20 cellular contexts compared by ENCODE assay signal in genomic region chr7:36448781-36449379, GRCh38. TPM values are rescaled to one million over a fixed set of nuclear protein-coding genes. Genes with fewer than 3 reads are reported as not detected.
A peak's percentile ranks its signal among the peaks of the same experiment; 100 is the strongest.
DNase-seq lines count a peak whose midpoint lies in the region; ATAC-seq and TF ChIP-seq lines count a peak whose summit lies in the region.
"Had no signal": no experiment of that assay in that cellular context is flagged by ENCODE, and none has a peak within 500 bp of the region (broad histone marks: within the 10 kb centered on the region; RNA-seq: fewer than 3 reads in every experiment).

No MANE protein-coding gene starts in this region.

- H3K9me3 Mint-ChIP-seq in activated T-cell treated with anti-CD3 and anti-CD28 coated beads, Interleukin-2, amount 50 U/mL, for 24 hours: no peaks in the 10 kb centered on the region
- H3K9me3 Mint-ChIP-seq: activated naive CD4-positive, alpha-beta T cell treated with anti-CD3 and anti-CD28 coated beads, Interleukin-2, amount 50 U/mL, for 24 hours; natural killer cell had no signal

- no peak overlapping the region for H2AFZ ChIP-seq in ACC112 (ENCODE audit: low read length, unreplicated experiment)

- peaks cover 2% of the 10 kb centered on the region for H3K4me1 Mint-ChIP-seq in activated T-cell treated with anti-CD3 and anti-CD28 coated beads, Interleukin-2, amount 50 U/mL, for 24 hours (ENCODE audit: low read depth)
- H3K4me1 Mint-ChIP-seq: activated CD8-positive, alpha-beta memory T cell treated with anti-CD3 and anti-CD28 coated beads, Interleukin-2, amount 10 ng/mL, durations not matched to agents 7 days and 5 days; activated naive CD4-positive, alpha-beta T cell treated with anti-CD3 and anti-CD28 coated beads, Interleukin-2, amount 50 U/mL, for 24 hours; natural killer cell had no signal

- H3K27ac Mint-ChIP-seq in activated T-cell treated with anti-CD3 and anti-CD28 coated beads, Interleukin-2, amount 50 U/mL, for 24 hours: no peak overlapping the region
- H3K27ac Mint-ChIP-seq: activated CD8-positive, alpha-beta memory T cell treated with anti-CD3 and anti-CD28 coated beads, Interleukin-2, amount 10 ng/mL, durations not matched to agents 7 days and 5 days; activated naive CD4-positive, alpha-beta T cell treated with anti-CD3 and anti-CD28 coated beads, Interleukin-2, amount 50 U/mL, for 24 hours; natural killer cell; T-helper 1 cell treated with Interleukin-12 subunit alpha and Interleukin-12 subunit beta and Interleukin-4 antibody, amounts not matched to agents 30 μg/mL and 1 μg/mL, for 36 hours had no signal

- peak; percentile 67 for DNase-seq in LHCN-M2 (ENCODE audit: low read depth)
- DNase-seq in astrocyte of the spinal cord (ENCODE audit: low read depth, low spot score): peak; percentile 39
- DNase-seq in hepatic stellate cell (ENCODE audit: low spot score): peak; percentile 27
- DNase-seq in heart left ventricle: no peak
- DNase-seq in stimulated activated CD4-positive, alpha-beta T cell treated with anti-CD3 and anti-CD28 coated beads, Interleukin-4, amount 100 ng/mL, for 4 hours: no peak
- no peak for DNase-seq in activated T-cell treated with anti-CD3 and anti-CD28 coated beads, Interleukin-2, amount 50 U/mL, for 24 hours
- DNase-seq: activated CD4-positive, CD25-positive, alpha-beta regulatory T cell; activated CD8-positive, alpha-beta memory T cell treated with anti-CD3 and anti-CD28 coated beads, Interleukin-2, amount 10 ng/mL, durations not matched to agents 7 days and 5 days; COR-L47; left ventricle myocardium superior; natural killer cell; NCI-H1048; NK-92 treated with Interleukin-12 subunit alpha and Interleukin-12 subunit beta, amount 100 ng/mL, for 24 hours; retina; stimulated activated CD4-positive, alpha-beta T cell treated with anti-CD3 and anti-CD28 coated beads, Interleukin-1b, Interleukin-23, amount 100 ng/mL, for 48 hours; thyroid gland had no signal

- no peak overlapping the region for H3K4me3 Mint-ChIP-seq in activated T-cell treated with anti-CD3 and anti-CD28 coated beads, Interleukin-2, amount 50 U/mL, for 24 hours
- H3K4me3 Mint-ChIP-seq: activated CD8-positive, alpha-beta memory T cell treated with anti-CD3 and anti-CD28 coated beads, Interleukin-2, amount 10 ng/mL, durations not matched to agents 7 days and 5 days; activated naive CD4-positive, alpha-beta T cell treated with anti-CD3 and anti-CD28 coated beads, Interleukin-2, amount 50 U/mL, for 24 hours; natural killer cell; T-helper 1 cell treated with Interleukin-12 subunit alpha and Interleukin-12 subunit beta and Interleukin-4 antibody, amounts not matched to agents 30 μg/mL and 1 μg/mL, for 36 hours had no signal

- in situ Hi-C loops in astrocyte of the spinal cord (cut with HindIII; ENCODE audit: low sequenced_read_pairs): no loop called here

- peaks cover 0 to 3% (median 0%) of the 10 kb centered on the region in 12 donors for H3K9me3 ChIP-seq in heart left ventricle
- H3K9me3 ChIP-seq: thyroid gland had no signal

- peaks cover 48% of the 10 kb centered on the region for H3K36me3 Mint-ChIP-seq in activated T-cell treated with anti-CD3 and anti-CD28 coated beads, Interleukin-2, amount 50 U/mL, for 24 hours (ENCODE audit: low read depth)
- H3K36me3 Mint-ChIP-seq: activated naive CD4-positive, alpha-beta T cell treated with anti-CD3 and anti-CD28 coated beads, Interleukin-2, amount 50 U/mL, for 24 hours; natural killer cell had no signal

- no peaks in the 10 kb centered on the region for H3K27me3 ChIP-seq in ACC112 (ENCODE audit: insufficient read depth, low read length)
- no peaks in the 10 kb centered on the region for H3K27me3 ChIP-seq in heart left ventricle
- H3K27me3 ChIP-seq: thyroid gland had no signal

- no peaks in the 10 kb centered on the region for H3K79me2 ChIP-seq in ACC112 (ENCODE audit: control insufficient read depth, insufficient read depth, low read length, unreplicated experiment)

- WGBS in heart left ventricle, 4 donors: 73 to 82% (median 74%) methylated on average over 4 of the region's 4 CpGs

- peaks cover 39% of the 10 kb centered on the region for H3K36me3 ChIP-seq in ACC112 (ENCODE audit: insufficient read depth, low read length)
- peaks cover 0 to 20% (median 0%) of the 10 kb centered on the region in 9 donors for H3K36me3 ChIP-seq in heart left ventricle
- H3K36me3 ChIP-seq: thyroid gland had no signal

- intact Hi-C loops in heart left ventricle (cut with DNase I): no loop called here

- H3K4me1 ChIP-seq in ACC112 (ENCODE audit: control insufficient read depth, insufficient read depth, low read length, unreplicated experiment) (peaks cover 20% of the 10 kb centered on the region), heart left ventricle (no peaks in the 10 kb centered on the region)
- H3K4me1 ChIP-seq: thyroid gland had no signal

- H3K27ac ChIP-seq in ACC112 (ENCODE audit: low read depth, low read length) (peak overlapping the region; percentile 50), heart left ventricle (no peak overlapping the region)
- H3K27ac ChIP-seq: thyroid gland had no signal

- H3K4me3 ChIP-seq in ACC112 (ENCODE audit: low read depth, low read length) (no peak overlapping the region), astrocyte of the spinal cord (ENCODE audit: low read depth, low read length) (no peak overlapping the region), heart left ventricle (no peak overlapping the region)
- H3K4me3 ChIP-seq: thyroid gland had no signal

- ATAC-seq in heart left ventricle (no peak), GM21529 (IDR thresholded peaks at IDR 0.05; ENCODE audit: unreplicated experiment) (no peak)
- ATAC-seq: activated CD8-positive, alpha-beta memory T cell treated with anti-CD3 and anti-CD28 coated beads, Interleukin-2, amount 10 ng/mL, durations not matched to agents 7 days and 5 days; left ventricle myocardium superior; natural killer cell had no signal

- no peak for TF ChIP-seq POLR2A in heart left ventricle (IDR thresholded peaks at IDR 0.05)

- no peaks in the 10 kb centered on the region for H3K27me3 Mint-ChIP-seq in activated T-cell treated with anti-CD3 and anti-CD28 coated beads, Interleukin-2, amount 50 U/mL, for 24 hours
- H3K27me3 Mint-ChIP-seq: activated CD8-positive, alpha-beta memory T cell treated with anti-CD3 and anti-CD28 coated beads, Interleukin-2, amount 10 ng/mL, durations not matched to agents 7 days and 5 days; activated naive CD4-positive, alpha-beta T cell treated with anti-CD3 and anti-CD28 coated beads, Interleukin-2, amount 50 U/mL, for 24 hours had no signal

- TF ChIP-seq CTCF in astrocyte of the spinal cord (IDR thresholded peaks at IDR 0.05; ENCODE audit: low read depth, low read length): no peak
- no peak for TF ChIP-seq CTCF in heart left ventricle (IDR thresholded peaks at IDR 0.05)

RNA-seq across cellular contexts. Expression of gene ANLN, which starts 59.2 kb away (rescaled TPM):
- 370 and 373 TPM in 2 replicates for total RNA-seq in LHCN-M2 (2014; rRNA removed)
- 56.0 TPM for polyA plus RNA-seq in LHCN-M2 (2012)
- 10 to 100 TPM in 1 of 9 donors, 1 to 10 TPM in 6, under 1 TPM in 2; 0.83 to 30.7 (median 1.5) TPM for total RNA-seq in heart left ventricle
- under 1 TPM; 0.08 to 0.62 TPM for polyA plus RNA-seq in heart left ventricle

Comparison
In these comparisons a context has a peak if more than half of its experiments do, and no peak if none do; other contexts are left out.
1. DNase-seq: peak in LHCN-M2 (single experiment), astrocyte of the spinal cord (single experiment) and hepatic stellate cell (single experiment); none in heart left ventricle (0 of 5), stimulated activated CD4-positive, alpha-beta T cell treated with anti-CD3 and anti-CD28 coated beads, Interleukin-4, amount 100 ng/mL, for 4 hours (0 of 2) and activated T-cell treated with anti-CD3 and anti-CD28 coated beads, Interleukin-2, amount 50 U/mL, for 24 hours (single experiment).
2. RNA of gene ANLN, which starts 59.2 kb away (total RNA-seq): 370 to 373 TPM in LHCN-M2; 0.83 to 30.7 TPM in heart left ventricle; every median in the first group is over 10 times any median in the second.